In genomic region chr19:34519602-34520001, GRCh38 we compare ENCODE assay signal across 34 cellular contexts.
"Had no signal": no experiment of that assay in that cellular context is flagged by ENCODE, and none has a peak within 500 bp of the region (broad histone marks: within the 10 kb centered on the region; RNA-seq: fewer than 3 reads in every experiment).

No MANE protein-coding gene starts in this region.

- H3K4me2 ChIP-seq: KMS-11 had no signal

- H3K36me3 ChIP-seq: MG63 had no signal

- H3K9me3 ChIP-seq: MG63 had no signal

- DNase-seq: Karpas-422, Kasumi-1, MG63, MM.1S, MV-4-11, NCI-H1048, NCI-H1092, NCI-H1092 treated with DMSO at 0.1 percent for 48 hours, NCI-H1105, NCI-H1105 treated with DMSO at 0.1 percent for 48 hours, NCI-H1417, NCI-H1417 treated with DMSO at 0.1 percent for 48 hours, NCI-H1436, NCI-H1436 treated with DMSO at 0.1 percent for 48 hours, NCI-H146, NCI-H1694, NCI-H1694 treated with DMSO at 0.1 percent for 48 hours, NCI-H187, NCI-H187 treated with DMSO at 0.1 percent for 48 hours, NCI-H1930, NCI-H2029, NCI-H2029 treated with DMSO at 0.1 percent for 48 hours, NCI-H2081, NCI-H2107, NCI-H2171, NCI-H2171 treated with DMSO at 0.1 percent for 48 hours, NCI-H2227 treated with DMSO at 0.1 percent for 48 hours, NCI-H226, NCI-H345, NCI-H446, NCI-H446 treated with DMSO at 0.1 percent for 48 hours, NCI-H510A, NCI-H510A treated with DMSO at 0.1 percent for 48 hours had no signal

- H3K9ac ChIP-seq: KMS-11 had no signal

- H3K4me3 ChIP-seq: MG63 had no signal

- H3K27ac ChIP-seq: KMS-11 had no signal
